18 cellular contexts compared by ENCODE assay signal in genomic region chr14:103899316-103899715, GRCh38. TPM values are rescaled to one million over a fixed set of nuclear protein-coding genes. Genes with fewer than 3 reads are reported as not detected.
"Had no signal": no experiment of that assay in that cellular context is flagged by ENCODE, and none has a peak within 500 bp of the region (broad histone marks: within the 10 kb centered on the region; RNA-seq: fewer than 3 reads in every experiment).

No MANE protein-coding gene starts in this region.

- ATAC-seq: naive thymus-derived CD4-positive, alpha-beta T cell had no signal

- H3K27ac ChIP-seq: esophagus muscularis mucosa, parathyroid adenoma, thoracic aorta had no signal

- H3K4me3 ChIP-seq: esophagus muscularis mucosa, thoracic aorta had no signal

- H3K79me2 ChIP-seq: parathyroid adenoma had no signal

- H2AFZ ChIP-seq: parathyroid adenoma had no signal

- H3K36me3 ChIP-seq: esophagus muscularis mucosa, thoracic aorta had no signal

- DNase-seq: activated CD4-positive, alpha-beta memory T cell treated with anti-CD3 and anti-CD28 coated beads for 36 hours; activated CD4-positive, alpha-beta T cell treated with anti-CD3 and anti-CD28 coated beads for 1 hour; activated naive CD4-positive, alpha-beta T cell treated with anti-CD3 and anti-CD28 coated beads, Interleukin-2, amount 10 ng/mL, durations not matched to agents 7 days and 5 days; activated T-cell treated with anti-CD3 and anti-CD28 coated beads, Interleukin-2, amount 50 U/mL, for 24 hours; islet precursor cell; mammary epithelial cell; naive thymus-derived CD4-positive, alpha-beta T cell; stimulated activated CD4-positive, alpha-beta T cell treated with anti-CD3 and anti-CD28 coated beads, Interleukin-12 subunit alpha, Interleukin-12 subunit beta, amount 100 ng/mL, for 4 hours; stimulated activated CD4-positive, alpha-beta T cell treated with anti-CD3 and anti-CD28 coated beads, Interleukin-2, amount 100 ng/mL, for 24 hours; T-helper 9 cell had no signal

- FAIRE-seq: astrocyte, bronchial epithelial cell had no signal

- H3K9ac ChIP-seq: parathyroid adenoma had no signal

- H3K9me3 ChIP-seq: esophagus muscularis mucosa, thoracic aorta had no signal

- H3K27me3 ChIP-seq: esophagus muscularis mucosa had no signal

RNA-seq across cellular contexts. Expression of gene TDRD9, which starts 28.9 kb away (rescaled TPM):
- total RNA-seq: astrocyte had no signal

RNA-seq across cellular contexts. Expression of gene RD3L, which starts 43.0 kb away (rescaled TPM):
- total RNA-seq: activated CD4-positive, alpha-beta memory T cell treated with anti-CD3 and anti-CD28 coated beads for 36 hours; astrocyte; bronchial epithelial cell; cerebellum; esophagus muscularis mucosa; mammary epithelial cell; naive thymus-derived CD4-positive, alpha-beta T cell; thoracic aorta; urinary bladder had no signal
- polyA plus RNA-seq: adipose tissue; mammary epithelial cell; naive thymus-derived CD4-positive, alpha-beta T cell had no signal
